Comparison of ENCODE assay signal across 8 cellular contexts in genomic region chr2:108612514-108613183, GRCh38.
DNase-seq lines count a peak whose midpoint lies in the region; ATAC-seq, FAIRE-seq and TF ChIP-seq lines count a peak whose summit lies in the region.

No MANE protein-coding gene starts in this region.

- in situ Hi-C loops in KBM-7 (cut with MboI; ENCODE audit: low pct_unique_long_range_greater_than_20kb, low sequenced_read_pairs): loop anchor here (25.0 kb wide), 1 partner anchor 100 kb away; the partner anchor contains the start of gene RANBP2

- H3K4me3 ChIP-seq in AG04450 (ENCODE audit: low read depth, low read length) (no peak overlapping the region), small intestine (ENCODE audit: low read depth in 1 of 2, low read length in 2 of 2) (no peak overlapping the region)

- POLR2A ChIA-PET in AG04450 (lab: Yijun Ruan, JAX): no interaction called here

- H3K4me1 ChIP-seq in small intestine (ENCODE audit: control insufficient read depth in 2 of 2, insufficient read depth in 1 of 2, low read depth in 1 of 2, low read length in 1 of 2): peaks cover 0 to 16% of the 10 kb centered on the region in 2 donors

- FAIRE-seq in small intestine (lab: Jason Lieb, UNC) (no peak), frontal cortex (lab: Jason Lieb, UNC) (no peak)

- H3K27me3 ChIP-seq in AG04450 (ENCODE audit: control insufficient read depth, insufficient read depth, low read length) (no peaks in the 10 kb centered on the region), small intestine (ENCODE audit: control insufficient read depth in 2 of 2, insufficient read depth in 2 of 2, low read length in 2 of 2) (no peaks in the 10 kb centered on the region)

- no peaks in the 10 kb centered on the region for H3K36me3 ChIP-seq in small intestine (ENCODE audit: control insufficient read depth in 2 of 2, insufficient read depth in 2 of 2, low read length in 2 of 2)

- peak; percentile 73 for ATAC-seq in GM19467 (IDR thresholded peaks at IDR 0.05; ENCODE audit: unreplicated experiment)
- ATAC-seq in HG03558 (IDR thresholded peaks at IDR 0.05; ENCODE audit: extremely low read depth, unreplicated experiment): peak; percentile 54

- H3K9me3 ChIP-seq in AG04450 (ENCODE audit: control insufficient read depth, insufficient read depth, low read length): no peaks in the 10 kb centered on the region
- H3K9me3 ChIP-seq in small intestine (ENCODE audit: control insufficient read depth, low read depth): no peaks in the 10 kb centered on the region

- H3K27ac ChIP-seq in AG04450 (ENCODE audit: low read depth, low read length): peak overlapping the region; percentile 22
- peak overlapping the region; percentile 27 to 86 for H3K27ac ChIP-seq in small intestine (ENCODE audit: low read depth in 1 of 2, low read length in 1 of 2)

- no peak for DNase-seq in AG04450 (ENCODE audit: low read depth, low spot score)
- DNase-seq in activated gamma-delta T cell treated with Interleukin-2 at 50 U/mL for 16 hours: peak; percentile 46
- DNase-seq in small intestine: peak; percentile 42
- no peak for DNase-seq in frontal cortex (ENCODE audit: low spot score in 2 of 2)
- no peak for DNase-seq in KBM-7
- no peak for DNase-seq in SIG-M5 (lab: John Stamatoyannopoulos, UW)

- TF ChIP-seq CTCF in AG04450 (IDR thresholded peaks at IDR 0.05; ENCODE audit: low read depth, low read length): no peak

- CTCF ChIA-PET in AG04450 (lab: Charles Lee): interaction anchor here (1.2 to 8.7 kb wide), 2 partner anchors 24 to 28 kb away, joined by 4 to 93 read pairs; no protein-coding TSS in a partner anchor

- 62 to 73% (median 69%) methylated on average over 10 of the region's 10 CpGs for WGBS in small intestine, 3 donors

Comparison
In these comparisons a context has a peak if more than half of its experiments do, and no peak if none do; other contexts are left out.
1. DNase-seq: peak in activated gamma-delta T cell treated with Interleukin-2 at 50 U/mL for 16 hours (single experiment) and small intestine (single experiment); none in AG04450 (single experiment), frontal cortex (0 of 2), KBM-7 (single experiment) and SIG-M5 (single experiment).